In genomic region chr4:48795108-48795507, GRCh38 we compare ENCODE assay signal across 22 cellular contexts.
"Had no signal": no experiment of that assay in that cellular context is flagged by ENCODE, and none has a peak within 500 bp of the region (broad histone marks: within the 10 kb centered on the region; RNA-seq: fewer than 3 reads in every experiment).

No MANE protein-coding gene starts in this region.

- FAIRE-seq: endothelial cell of umbilical vein, keratinocyte, pancreas had no signal

- H3K4me1 ChIP-seq: lower lobe of right lung, pancreas, testis had no signal

- H3K27ac ChIP-seq: coronary artery, foreskin keratinocyte, left ventricle myocardium inferior, lower lobe of right lung, pancreas, right lobe of liver, testis, transverse colon had no signal

- ATAC-seq: foreskin keratinocyte; left cardiac atrium; lower lobe of right lung; naive thymus-derived CD8-positive, alpha-beta T cell; pancreas; right lobe of liver; stimulated activated memory B cell treated with anti-CD40 and anti-IgM and Interleukin-4, amounts not matched to agents 10 μg/mL and 1 μg/mL and 100 μg/mL, for 72 hours; stimulated activated naive CD8-positive, alpha-beta T cell treated with anti-CD3 and anti-CD28 coated beads, Interleukin-15, amount 100 ng/mL, for 72 hours had no signal

- H3K36me3 ChIP-seq: left ventricle myocardium inferior, lower lobe of right lung, pancreas, right lobe of liver, transverse colon had no signal

- DNase-seq: effector CD4-positive, alpha-beta T cell; endodermal cell; erythroblast; foreskin keratinocyte; immature natural killer cell; left cardiac atrium; left ventricle myocardium inferior; lower lobe of right lung; mesenchymal stem cell; naive thymus-derived CD8-positive, alpha-beta T cell; nucleus accumbens; pancreas; right lobe of liver; stimulated activated CD4-positive, alpha-beta T cell treated with anti-CD3 and anti-CD28 coated beads, Interleukin-4, amount 100 ng/mL, for 1 hour; stimulated activated CD8-positive, alpha-beta memory T cell treated with anti-CD3 and anti-CD28 coated beads, Interleukin-4, amount 100 ng/mL, for 48 hours; stimulated activated naive CD8-positive, alpha-beta T cell treated with anti-CD3 and anti-CD28 coated beads, Interleukin-15, amount 100 ng/mL, for 72 hours; testis; transverse colon had no signal

- H3K9me3 ChIP-seq: left ventricle myocardium inferior, lower lobe of right lung, pancreas, right lobe of liver, testis, transverse colon had no signal

- H3K27me3 ChIP-seq: foreskin keratinocyte, pancreas, right lobe of liver, testis, transverse colon had no signal

- H3K4me3 ChIP-seq: coronary artery, left ventricle myocardium inferior, lower lobe of right lung, pancreas, right lobe of liver, testis, transverse colon had no signal
